In genomic region chr5:141485305-141486055, GRCh38 we compare ENCODE assay signal across 8 cellular contexts. TPM values are rescaled to one million over a fixed set of nuclear protein-coding genes. Genes with fewer than 3 reads are reported as not detected.
A peak's percentile ranks its signal among the peaks of the same experiment; 100 is the strongest.
DNase-seq lines count a peak whose midpoint lies in the region; TF ChIP-seq lines count a peak whose summit lies in the region.

No MANE protein-coding gene starts in this region.

- peak overlapping the region; percentile 85 for H3K4me3 Mint-ChIP-seq in glutamatergic neuron (ENCODE audit: unreplicated experiment)

- H3K79me2 ChIP-seq in OCI-LY7 (ENCODE audit: insufficient read depth, low read depth, low read length) (peaks cover 46% of the 10 kb centered on the region), trophoblast cell (ENCODE audit: control insufficient read depth, insufficient read depth, low read length, poor library complexity) (no peaks in the 10 kb centered on the region), Karpas-422 (ENCODE audit: low read length) (peaks cover 99% of the 10 kb centered on the region)

- H3K9me3 ChIP-seq in OCI-LY7 (ENCODE audit: low read length) (no peaks in the 10 kb centered on the region), trophoblast cell (ENCODE audit: insufficient read depth, low read depth, low read length) (peaks cover 10% of the 10 kb centered on the region), Karpas-422 (ENCODE audit: low read length) (no peaks in the 10 kb centered on the region)

- no peak overlapping the region for H4K12ac ChIP-seq in trophoblast cell (ENCODE audit: low read depth, low read length)

- H3K27me3 Mint-ChIP-seq in glutamatergic neuron (ENCODE audit: unreplicated experiment) = peaks cover 5% of the 10 kb centered on the region

- H3K4me2 ChIP-seq in OCI-LY7 (ENCODE audit: low read length) (peak overlapping the region; percentile 70), trophoblast cell (ENCODE audit: low read length) (peak overlapping the region; percentile 63), Karpas-422 (ENCODE audit: low read depth, low read length, poor library complexity, severe bottlenecking) (no peak overlapping the region)

- no CpG with 5 or more reads among the region's 39 CpGs for WGBS in trophoblast cell (ENCODE audit: extremely low coverage, insufficient coverage, insufficient read length)

- no peak overlapping the region for H4K91ac ChIP-seq in trophoblast cell (ENCODE audit: low read depth, low read length)

- H3K4me1 ChIP-seq in OCI-LY7 (ENCODE audit: insufficient read depth, low read length, poor library complexity, severe bottlenecking) (peaks cover 57% of the 10 kb centered on the region), trophoblast cell (ENCODE audit: control insufficient read depth in 1 of 2, insufficient read depth in 2 of 2, low read length in 2 of 2) (peaks cover 14 to 21% of the 10 kb centered on the region in 2 experiments), Karpas-422 (ENCODE audit: low read length) (peaks cover 30% of the 10 kb centered on the region)

- H3K18ac ChIP-seq in trophoblast cell (ENCODE audit: low read length) = no peak overlapping the region

- H2AK5ac ChIP-seq in trophoblast cell (ENCODE audit: low read length) = no peak overlapping the region

- H4K20me1 ChIP-seq in OCI-LY7 (ENCODE audit: insufficient read depth, low read length) (0 out of 2 replicates have a peak, but pooled peaks cover 6% of the 10 kb centered on the region), Karpas-422 (ENCODE audit: insufficient read depth, low read depth, low read length) (peaks cover 10% of the 10 kb centered on the region)

- H3K36me3 ChIP-seq in H7 (replicated peaks; ENCODE audit: control insufficient read depth, insufficient read depth, low read length) (no peaks in the 10 kb centered on the region), OCI-LY7 (ENCODE audit: insufficient read depth, low read length) (peaks cover 60% of the 10 kb centered on the region), trophoblast cell (ENCODE audit: control insufficient read depth in 1 of 2, insufficient read depth in 2 of 2, low read length in 2 of 2) (peaks cover 33 to 37% of the 10 kb centered on the region in 2 experiments), Karpas-422 (ENCODE audit: insufficient read depth, low read length) (peaks cover 27% of the 10 kb centered on the region)

- H2BK12ac ChIP-seq in trophoblast cell (ENCODE audit: low read length) = no peak overlapping the region

- no peak overlapping the region for H3K27ac ChIP-seq in OCI-LY7 (ENCODE audit: low read depth, low read length, poor library complexity, severe bottlenecking)
- no peak overlapping the region for H3K27ac ChIP-seq in trophoblast cell (ENCODE audit: low read depth, low read length)
- no peak overlapping the region for H3K27ac ChIP-seq in Karpas-422 (ENCODE audit: low read length)

- TF ChIP-seq CTCF in OCI-LY7 (conservative IDR thresholded peaks at IDR 0.05; ENCODE audit: low read length) (no peak), glutamatergic neuron (IDR thresholded peaks at IDR 0.05; ENCODE audit: partially characterized antibody, unreplicated experiment) (no peak)

- H2BK5ac ChIP-seq in trophoblast cell (ENCODE audit: low read depth, low read length, poor library complexity) = no peak overlapping the region

- H3K9me2 ChIP-seq in OCI-LY7 (ENCODE audit: insufficient read depth, low read length) (no peaks in the 10 kb centered on the region), Karpas-422 (replicated peaks; ENCODE audit: insufficient read depth, low read length) (no peaks in the 10 kb centered on the region)

- H3K23ac ChIP-seq in trophoblast cell (ENCODE audit: low read length) = no peak overlapping the region

- DNase-seq in H7 (no peak), OCI-LY7 (ENCODE audit: low spot score) (no peak), glutamatergic neuron (no peak), trophoblast cell (no peak), mesenteric fat pad (ENCODE audit: low spot score) (no peak), pons (ENCODE audit: low spot score) (no peak), Karpas-422 (no peak)
- no peak for DNase-seq in activated CD4-positive, CD25-positive, alpha-beta regulatory T cell (lab: John Stamatoyannopoulos, UW)

- no peak overlapping the region for H2BK120ac ChIP-seq in trophoblast cell (ENCODE audit: insufficient read depth, low read length, poor library complexity)

- H3K4me3 ChIP-seq in H7 (ENCODE audit: insufficient read depth, low read depth, low read length) (peak overlapping the region; percentile 61), OCI-LY7 (ENCODE audit: low read depth, low read length, poor library complexity, severe bottlenecking) (peak overlapping the region; percentile 64), trophoblast cell (ENCODE audit: low read depth, low read length) (peak overlapping the region; percentile 29), Karpas-422 (ENCODE audit: low read length) (no peak overlapping the region)

- no peak overlapping the region for H3K4ac ChIP-seq in trophoblast cell (ENCODE audit: low read depth, low read length)

- H3K27ac Mint-ChIP-seq in glutamatergic neuron (ENCODE audit: unreplicated experiment) = peak overlapping the region; percentile 67

- no TSS peak for BruUV-seq in OCI-LY7 (replicated peaks; lab: Mats Ljungman, UMichigan)

- H3K27me3 ChIP-seq in H7 (ENCODE audit: control insufficient read depth, insufficient read depth, low read length) = peaks cover 31% of the 10 kb centered on the region
- H3K27me3 ChIP-seq in trophoblast cell (ENCODE audit: insufficient read depth, low read length) = no peaks in the 10 kb centered on the region
- no peaks in the 10 kb centered on the region for H3K27me3 ChIP-seq in Karpas-422 (ENCODE audit: low read length)

- POLR2A ChIA-PET in OCI-LY7 (lab: Charles Lee) = interaction anchor here (1.2 to 8.2 kb wide), 2 partner anchors 19 to 46 kb away, joined by 3 to 109 read pairs; no protein-coding TSS in a partner anchor

- no peak overlapping the region for H3K14ac ChIP-seq in trophoblast cell (ENCODE audit: low read length)

- no peak overlapping the region for H3K9ac ChIP-seq in trophoblast cell (ENCODE audit: low read length)
- H3K9ac ChIP-seq in Karpas-422 (ENCODE audit: low read length) = no peak overlapping the region

- intact Hi-C loops in OCI-LY7 (cut with micrococcal nuclease; ENCODE audit: unreplicated experiment) = no loop called here

- H2AFZ ChIP-seq in OCI-LY7 (ENCODE audit: low read length) = no peak overlapping the region
- no peak overlapping the region for H2AFZ ChIP-seq in trophoblast cell (ENCODE audit: insufficient read depth, low read length, poor library complexity)
- H2AFZ ChIP-seq in Karpas-422 (ENCODE audit: low read length) = no peak overlapping the region

- H3K36me3 Mint-ChIP-seq in glutamatergic neuron (ENCODE audit: unreplicated experiment) = peaks cover 11% of the 10 kb centered on the region

- no peak overlapping the region for H4K8ac ChIP-seq in trophoblast cell (ENCODE audit: low read depth, low read length)

- H3K4me1 Mint-ChIP-seq in glutamatergic neuron (ENCODE audit: low read depth, unreplicated experiment) = peaks cover 22% of the 10 kb centered on the region

- CTCF ChIA-PET in OCI-LY7 (lab: Charles Lee; ENCODE audit: unreplicated experiment) = interaction anchor here (0.6 to 1.3 kb wide), 2 partner anchors 9 to 24 kb away, joined by 3 to 4 read pairs; partner anchors contain the start of gene PCDHGC3

- H3K9me3 Mint-ChIP-seq in glutamatergic neuron (ENCODE audit: unreplicated experiment) = peaks cover 6% of the 10 kb centered on the region

- H3K79me1 ChIP-seq in trophoblast cell (ENCODE audit: low read length) = no peaks in the 10 kb centered on the region

RNA-seq across cellular contexts. Expression of gene PCDHGC4, which starts 0.7 kb away (rescaled TPM):
- total RNA-seq in H7 (2014; rRNA removed; shearing (Covaris generic)) = 9.9 and 12.5 TPM in 2 replicates
- 6.3 and 8.4 TPM in 2 replicates for total RNA-seq in OCI-LY7 (2014; rRNA removed; shearing (Covaris generic))
- 6.4 and 7.0 TPM in 2 replicates for total RNA-seq in OCI-LY7 (2022)
- 6.7 TPM for total RNA-seq in glutamatergic neuron (ENCODE audit: unreplicated experiment)
- polyA plus RNA-seq in trophoblast cell (2013) = 2.5 and 3.3 TPM in 2 replicates
- 1.7 TPM for total RNA-seq in mesenteric fat pad
- total RNA-seq in Karpas-422 (2014; rRNA removed; shearing (Covaris generic); ENCODE audit: low replicate concordance) = 7.0 and 11.8 TPM in 2 replicates

RNA-seq across cellular contexts. Expression of gene PCDHGC5, which starts 3.4 kb away (rescaled TPM):
- total RNA-seq in H7 (2014; rRNA removed; shearing (Covaris generic)) = 0.44 and 1.8 TPM in 2 replicates
- total RNA-seq in OCI-LY7 (2014; rRNA removed; shearing (Covaris generic)) = 3.0 and 4.4 TPM in 2 replicates
- total RNA-seq in OCI-LY7 (2022) (5.0 and 5.4 TPM in 2 replicates), glutamatergic neuron (ENCODE audit: unreplicated experiment) (4.0 TPM), mesenteric fat pad (1.1 TPM)
- 0.85 and 0.88 TPM in 2 replicates for polyA plus RNA-seq in trophoblast cell (2013)
- 5.1 and 5.8 TPM in 2 replicates for total RNA-seq in Karpas-422 (2014; rRNA removed; shearing (Covaris generic); ENCODE audit: low replicate concordance)

RNA-seq across cellular contexts. Expression of gene PCDHGC3, which starts 9.7 kb away (rescaled TPM):
- 27.4 and 31.7 TPM in 2 replicates for total RNA-seq in H7 (2014; rRNA removed; shearing (Covaris generic))
- total RNA-seq in OCI-LY7 (2014; rRNA removed; shearing (Covaris generic)) = 20.4 and 27.2 TPM in 2 replicates
- total RNA-seq in OCI-LY7 (2022) (59.7 and 60.0 TPM in 2 replicates), glutamatergic neuron (ENCODE audit: unreplicated experiment) (40.1 TPM), mesenteric fat pad (46.8 TPM)
- 129 and 131 TPM in 2 replicates for polyA plus RNA-seq in trophoblast cell (2013)
- total RNA-seq in Karpas-422 (2014; rRNA removed; shearing (Covaris generic); ENCODE audit: low replicate concordance) = 61.3 and 75.2 TPM in 2 replicates

RNA-seq across cellular contexts. Expression of gene PCDHGA12, which starts 55.2 kb away (rescaled TPM):
- 0.10 and 0.44 TPM in 2 replicates for total RNA-seq in H7 (2014; rRNA removed; shearing (Covaris generic))
- total RNA-seq in OCI-LY7 (2014; rRNA removed; shearing (Covaris generic)) = 2.6 and 3.9 TPM in 2 replicates
- 3.0 and 3.4 TPM in 2 replicates for total RNA-seq in OCI-LY7 (2022)
- total RNA-seq in glutamatergic neuron (ENCODE audit: unreplicated experiment) = 6.1 TPM
- polyA plus RNA-seq in trophoblast cell (2013) = 0.14 and 0.18 TPM in 2 replicates
- 4.6 TPM for total RNA-seq in mesenteric fat pad
- 6.6 and 7.8 TPM in 2 replicates for total RNA-seq in Karpas-422 (2014; rRNA removed; shearing (Covaris generic); ENCODE audit: low replicate concordance)
